Comparison of ENCODE assay signal across 2 cellular contexts in the genomic region with DNA sequence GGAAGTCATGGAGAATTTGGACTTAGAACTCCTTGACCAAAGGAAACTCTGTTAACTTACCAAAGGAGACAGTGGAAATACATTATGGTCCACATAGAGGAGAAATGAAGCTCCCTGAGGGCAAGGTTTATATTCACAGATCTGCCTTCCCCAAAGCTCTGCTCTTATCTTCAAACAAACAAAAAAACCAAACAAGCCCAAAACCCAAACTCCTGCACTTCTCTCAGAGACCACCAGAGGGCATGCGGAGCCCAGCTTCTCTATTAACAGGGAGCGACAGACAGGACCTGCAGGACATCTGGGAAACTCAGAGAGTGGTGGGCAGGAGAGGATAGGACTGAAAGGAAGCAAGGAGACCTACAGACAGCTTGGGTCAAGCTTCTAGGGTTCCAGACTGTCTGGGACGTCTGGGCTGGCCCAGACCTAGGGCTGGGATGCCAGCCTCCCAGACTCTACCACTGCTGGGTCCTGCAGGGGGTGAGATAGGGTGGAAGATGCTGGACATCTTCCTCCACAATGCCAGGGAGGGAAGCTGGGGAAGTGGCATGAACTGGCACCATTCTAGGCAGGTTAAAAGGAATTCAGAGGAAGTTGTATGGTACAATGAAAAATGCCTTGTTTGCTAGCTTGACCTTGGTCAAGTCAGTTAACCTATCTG.
A peak's percentile ranks its signal among the peaks of the same experiment; 100 is the strongest.
TF ChIP-seq lines count a peak whose summit lies in the region.

No MANE protein-coding gene starts in this region.

TF ChIP-seq in HEK293, 187 proteins besides CTCF, POLR2A, EP300 and RAD21 (continues in another document):
- TF ChIP-seq ZNF776 (tag by site-specific recombination; IDR thresholded peaks at IDR 0.05; ENCODE audit: borderline replicate concordance) (no peak), ZNF837 (tag by site-specific recombination; IDR thresholded peaks at IDR 0.05) (no peak), ZNF174 (tag by site-specific recombination; IDR thresholded peaks at IDR 0.05) (no peak), ZBTB21 (tag by site-specific recombination; IDR thresholded peaks at IDR 0.05) (no peak), ZNF341 (tag by site-specific recombination; IDR thresholded peaks at IDR 0.05; ENCODE audit: low read depth) (no peak), ZBTB49 (tag by site-specific recombination; IDR thresholded peaks at IDR 0.05; ENCODE audit: low read depth) (no peak), PRDM10 (tag by site-specific recombination; IDR thresholded peaks at IDR 0.05) (peak; percentile 75), AEBP2 (tag by site-specific recombination; IDR thresholded peaks at IDR 0.05; ENCODE audit: borderline replicate concordance) (no peak)
- TF ChIP-seq, protein P1, sequence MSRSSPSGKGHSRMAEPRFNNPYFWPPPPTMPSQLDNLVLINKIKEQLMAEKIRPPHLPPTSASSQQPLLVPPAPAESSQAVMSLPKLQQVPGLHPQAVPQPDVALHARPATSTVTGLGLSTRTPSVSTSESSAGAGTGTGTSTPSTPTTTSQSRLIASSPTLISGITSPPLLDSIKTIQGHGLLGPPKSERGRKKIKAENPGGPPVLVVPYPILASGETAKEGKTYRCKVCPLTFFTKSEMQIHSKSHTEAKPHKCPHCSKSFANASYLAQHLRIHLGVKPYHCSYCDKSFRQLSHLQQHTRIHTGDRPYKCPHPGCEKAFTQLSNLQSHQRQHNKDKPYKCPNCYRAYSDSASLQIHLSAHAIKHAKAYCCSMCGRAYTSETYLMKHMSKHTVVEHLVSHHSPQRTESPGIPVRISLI (tag by site-specific recombination; IDR thresholded peaks at IDR 0.05): 0 out of 2 replicates have a peak, but pooled peaks have one; percentile 43

TF ChIP-seq in H1, 55 proteins besides CTCF, POLR2A, EP300 and RAD21:
- TF ChIP-seq BRCA1 (IDR thresholded peaks at IDR 0.05; ENCODE audit: low read depth, low read length) (no peak), EZH2 (IDR thresholded peaks at IDR 0.05; ENCODE audit: low read depth, low read length, severe bottlenecking) (peak; percentile 22)
